Comparison of ENCODE assay signal across 1 cellular context in the genomic region with DNA sequence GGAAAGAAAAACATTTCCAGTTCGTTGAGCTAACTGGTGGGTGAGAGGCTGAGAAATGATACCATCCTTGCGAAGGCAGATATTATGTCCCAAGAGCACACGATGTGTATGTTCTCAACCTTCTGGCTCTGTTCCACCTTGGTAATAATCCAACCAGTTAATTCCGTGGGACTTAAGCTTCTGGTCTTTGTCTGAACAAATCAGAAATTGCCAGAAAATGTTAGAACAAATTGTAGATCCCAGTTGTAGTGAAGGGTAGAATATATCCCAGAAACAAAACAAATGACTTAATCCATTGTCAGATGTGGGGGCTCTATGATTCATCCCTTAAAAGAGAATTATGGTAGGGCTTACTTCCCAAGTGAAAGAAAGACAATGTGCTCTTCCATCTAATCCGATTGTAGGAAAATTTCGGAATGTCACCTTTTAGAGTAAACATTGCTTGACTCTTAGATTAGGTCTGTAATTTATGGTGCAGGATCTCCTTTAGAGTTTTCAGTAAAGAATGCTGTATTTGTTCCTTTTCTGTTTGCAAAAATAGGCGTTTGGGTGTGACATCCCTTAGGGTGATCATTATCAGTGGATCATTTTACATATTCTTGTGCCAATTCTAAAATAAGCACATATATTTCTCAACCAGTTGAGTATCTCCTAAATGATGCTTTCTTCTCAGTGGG.
TF ChIP-seq lines count a peak whose summit lies in the region.

No MANE protein-coding gene starts in this region.

TF ChIP-seq in HEK293, 187 proteins besides CTCF, POLR2A, EP300 and RAD21 (continued from another document):
- TF ChIP-seq, protein P1, sequence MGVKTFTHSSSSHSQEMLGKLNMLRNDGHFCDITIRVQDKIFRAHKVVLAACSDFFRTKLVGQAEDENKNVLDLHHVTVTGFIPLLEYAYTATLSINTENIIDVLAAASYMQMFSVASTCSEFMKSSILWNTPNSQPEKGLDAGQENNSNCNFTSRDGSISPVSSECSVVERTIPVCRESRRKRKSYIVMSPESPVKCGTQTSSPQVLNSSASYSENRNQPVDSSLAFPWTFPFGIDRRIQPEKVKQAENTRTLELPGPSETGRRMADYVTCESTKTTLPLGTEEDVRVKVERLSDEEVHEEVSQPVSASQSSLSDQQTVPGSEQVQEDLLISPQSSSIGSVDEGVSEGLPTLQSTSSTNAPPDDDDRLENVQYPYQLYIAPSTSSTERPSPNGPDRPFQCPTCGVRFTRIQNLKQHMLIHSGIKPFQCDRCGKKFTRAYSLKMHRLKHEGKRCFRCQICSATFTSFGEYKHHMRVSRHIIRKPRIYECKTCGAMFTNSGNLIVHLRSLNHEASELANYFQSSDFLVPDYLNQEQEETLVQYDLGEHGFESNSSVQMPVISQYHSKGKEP (tag by site-specific recombination; IDR thresholded peaks at IDR 0.05) = no peak
- no peak for TF ChIP-seq GLIS2 (tag by site-specific recombination; IDR thresholded peaks at IDR 0.05)
- TF ChIP-seq ZNF10 (tag by site-specific recombination; IDR thresholded peaks at IDR 0.05) = peak; percentile 70
- TF ChIP-seq ZEB2 (tag by site-specific recombination; IDR thresholded peaks at IDR 0.05) = peak; percentile 99
- TF ChIP-seq WT1 (tag by site-specific recombination; IDR thresholded peaks at IDR 0.05) = peak; percentile 71
- no peak; the same call in 1 of the 2 replicates for TF ChIP-seq EGR2 (tag by site-specific recombination; IDR thresholded peaks at IDR 0.05; ENCODE audit: low read depth)
- no peak for TF ChIP-seq ZNF791 (tag by site-specific recombination; IDR thresholded peaks at IDR 0.05)
- peak; percentile 98 for TF ChIP-seq PRDM6 (tag by site-specific recombination; IDR thresholded peaks at IDR 0.05)
- peak; percentile 47; the same call in 1 of the 2 replicates for TF ChIP-seq ZNF184 (tag by site-specific recombination; IDR thresholded peaks at IDR 0.05)
- TF ChIP-seq SETDB1 (IDR thresholded peaks at IDR 0.05; ENCODE audit: insufficient read length, low read length) = no peak
- TF ChIP-seq, protein P2, sequence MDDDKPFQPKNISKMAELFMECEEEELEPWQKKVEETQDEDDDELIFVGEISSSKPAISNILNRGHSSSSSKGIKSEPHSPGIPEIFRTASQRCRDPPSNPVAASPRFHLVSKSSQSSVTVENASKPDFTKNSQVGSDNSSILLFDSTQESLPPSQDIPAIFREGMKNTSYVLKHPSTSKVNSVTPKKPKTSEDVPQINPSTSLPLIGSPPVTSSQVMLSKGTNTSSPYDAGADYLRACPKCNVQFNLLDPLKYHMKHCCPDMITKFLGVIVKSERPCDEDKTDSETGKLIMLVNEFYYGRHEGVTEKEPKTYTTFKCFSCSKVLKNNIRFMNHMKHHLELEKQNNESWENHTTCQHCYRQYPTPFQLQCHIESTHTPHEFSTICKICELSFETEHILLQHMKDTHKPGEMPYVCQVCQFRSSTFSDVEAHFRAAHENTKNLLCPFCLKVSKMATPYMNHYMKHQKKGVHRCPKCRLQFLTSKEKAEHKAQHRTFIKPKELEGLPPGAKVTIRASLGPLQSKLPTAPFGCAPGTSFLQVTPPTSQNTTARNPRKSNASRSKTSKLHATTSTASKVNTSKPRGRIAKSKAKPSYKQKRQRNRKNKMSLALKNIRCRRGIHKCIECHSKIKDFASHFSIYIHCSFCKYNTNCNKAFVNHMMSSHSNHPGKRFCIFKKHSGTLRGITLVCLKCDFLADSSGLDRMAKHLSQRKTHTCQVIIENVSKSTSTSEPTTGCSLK (tag by site-specific recombination; IDR thresholded peaks at IDR 0.05) = no peak
- TF ChIP-seq GLIS1 (tag by site-specific recombination; IDR thresholded peaks at IDR 0.05) = peak; percentile 66
- TF ChIP-seq, protein P3, sequence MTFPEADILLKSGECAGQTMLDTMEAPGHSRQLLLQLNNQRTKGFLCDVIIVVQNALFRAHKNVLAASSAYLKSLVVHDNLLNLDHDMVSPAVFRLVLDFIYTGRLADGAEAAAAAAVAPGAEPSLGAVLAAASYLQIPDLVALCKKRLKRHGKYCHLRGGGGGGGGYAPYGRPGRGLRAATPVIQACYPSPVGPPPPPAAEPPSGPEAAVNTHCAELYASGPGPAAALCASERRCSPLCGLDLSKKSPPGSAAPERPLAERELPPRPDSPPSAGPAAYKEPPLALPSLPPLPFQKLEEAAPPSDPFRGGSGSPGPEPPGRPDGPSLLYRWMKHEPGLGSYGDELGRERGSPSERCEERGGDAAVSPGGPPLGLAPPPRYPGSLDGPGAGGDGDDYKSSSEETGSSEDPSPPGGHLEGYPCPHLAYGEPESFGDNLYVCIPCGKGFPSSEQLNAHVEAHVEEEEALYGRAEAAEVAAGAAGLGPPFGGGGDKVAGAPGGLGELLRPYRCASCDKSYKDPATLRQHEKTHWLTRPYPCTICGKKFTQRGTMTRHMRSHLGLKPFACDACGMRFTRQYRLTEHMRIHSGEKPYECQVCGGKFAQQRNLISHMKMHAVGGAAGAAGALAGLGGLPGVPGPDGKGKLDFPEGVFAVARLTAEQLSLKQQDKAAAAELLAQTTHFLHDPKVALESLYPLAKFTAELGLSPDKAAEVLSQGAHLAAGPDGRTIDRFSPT (tag by site-specific recombination; IDR thresholded peaks at IDR 0.05) = no peak
- TF ChIP-seq OSR2 (tag by site-specific recombination; IDR thresholded peaks at IDR 0.05) = peak; percentile 94
- TF ChIP-seq KLF7 (tag by site-specific recombination; IDR thresholded peaks at IDR 0.05; ENCODE audit: borderline replicate concordance) = 0 out of 2 replicates have a peak, but pooled peaks have one; percentile 24
- TF ChIP-seq, protein P4, sequence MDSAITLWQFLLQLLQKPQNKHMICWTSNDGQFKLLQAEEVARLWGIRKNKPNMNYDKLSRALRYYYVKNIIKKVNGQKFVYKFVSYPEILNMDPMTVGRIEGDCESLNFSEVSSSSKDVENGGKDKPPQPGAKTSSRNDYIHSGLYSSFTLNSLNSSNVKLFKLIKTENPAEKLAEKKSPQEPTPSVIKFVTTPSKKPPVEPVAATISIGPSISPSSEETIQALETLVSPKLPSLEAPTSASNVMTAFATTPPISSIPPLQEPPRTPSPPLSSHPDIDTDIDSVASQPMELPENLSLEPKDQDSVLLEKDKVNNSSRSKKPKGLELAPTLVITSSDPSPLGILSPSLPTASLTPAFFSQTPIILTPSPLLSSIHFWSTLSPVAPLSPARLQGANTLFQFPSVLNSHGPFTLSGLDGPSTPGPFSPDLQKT (IDR thresholded peaks at IDR 0.05; ENCODE audit: borderline replicate concordance, low read depth, low read length) = no peak
- TF ChIP-seq ZFP3 (tag by site-specific recombination; IDR thresholded peaks at IDR 0.05; ENCODE audit: low read depth) = no peak
- TF ChIP-seq ZNF214 (tag by site-specific recombination; IDR thresholded peaks at IDR 0.05; ENCODE audit: borderline replicate concordance) = no peak
- no peak for TF ChIP-seq ZBTB7A (tag by site-specific recombination; IDR thresholded peaks at IDR 0.05; ENCODE audit: low read depth)
- no peak for TF ChIP-seq ZNF555 (tag by site-specific recombination; conservative IDR thresholded peaks at IDR 0.05)
